17 cellular contexts compared by ENCODE assay signal in the genomic region with DNA sequence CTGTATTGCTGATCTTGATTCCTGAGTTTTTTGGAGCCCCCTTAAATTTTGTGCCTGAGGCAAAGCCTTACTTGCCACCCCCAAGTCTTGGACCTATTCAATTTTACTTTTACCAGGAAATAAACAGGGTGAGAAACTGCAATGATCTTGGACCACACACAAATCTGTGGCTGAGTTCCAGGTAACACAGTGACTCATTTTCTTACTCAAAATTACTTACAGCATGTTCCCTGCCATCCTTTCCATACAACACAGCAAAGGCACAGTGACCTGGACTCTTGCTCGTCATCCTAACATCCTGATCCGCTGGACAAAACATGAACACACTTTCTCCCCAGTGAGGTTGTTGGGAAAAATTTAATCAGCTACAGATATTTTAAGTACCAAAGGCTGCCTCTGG.
DNase-seq lines count a peak whose midpoint lies in the region; ATAC-seq and TF ChIP-seq lines count a peak whose summit lies in the region.
"Had no signal": no experiment of that assay in that cellular context is flagged by ENCODE, and none has a peak within 500 bp of the region (broad histone marks: within the 10 kb centered on the region; RNA-seq: fewer than 3 reads in every experiment).

No MANE protein-coding gene starts in this region.

- intact Hi-C loops in Right ventricle myocardium inferior (cut with DNase I) = no loop called here
- intact Hi-C loops in activated T-helper 1 cell treated with anti-CD3 and anti-CD28 coated beads, Interleukin-12 subunit alpha, Interleukin-12 subunit beta, Interleukin-2, Interleukin-4 antibody, amounts not matched to agents 30 ng/mL and 10 ng/mL and 1 ng/mL, durations not matched to agents 14 hours and 24 hours and 36 hours (cut with micrococcal nuclease) = no loop called here

- no peak for TF ChIP-seq CTCF in cardiac muscle cell (IDR thresholded peaks at IDR 0.05; ENCODE audit: low read depth, low read length)
- no peak for TF ChIP-seq CTCF in fibroblast of pulmonary artery (IDR thresholded peaks at IDR 0.05; ENCODE audit: low read length, missing control alignments)

- H3K4me3 ChIP-seq in cardiac muscle cell (no peak overlapping the region), adipocyte (ENCODE audit: low read length) (no peak overlapping the region), fibroblast of pulmonary artery (replicated peaks; ENCODE audit: low read depth, low read length) (no peak overlapping the region)
- H3K4me3 ChIP-seq: colonic mucosa, neural progenitor cell, smooth muscle cell had no signal

- peak overlapping the region; percentile 41 for H3K27ac ChIP-seq in cardiac muscle cell
- H3K27ac ChIP-seq: colonic mucosa, neural progenitor cell had no signal

- H3K9ac ChIP-seq in adipocyte (ENCODE audit: low read length) = no peak overlapping the region
- H3K9ac ChIP-seq: neural progenitor cell had no signal

- H3K4me3 Mint-ChIP-seq in activated T-helper 1 cell treated with anti-CD3 and anti-CD28 coated beads, Interleukin-12 subunit alpha, Interleukin-12 subunit beta, Interleukin-2, Interleukin-4 antibody, amounts not matched to agents 30 ng/mL and 10 ng/mL and 1 ng/mL, durations not matched to agents 14 hours and 24 hours and 36 hours = no peak overlapping the region
- H3K4me3 Mint-ChIP-seq: activated naive CD4-positive, alpha-beta T cell treated with anti-CD3 and anti-CD28 coated beads, Interleukin-2, amount 50 U/mL, for 24 hours; memory B cell; neural progenitor cell; WTC11 had no signal

- peak in 1 of 2 donors; percentile 59 for DNase-seq in cardiac muscle cell (ENCODE audit: low read depth in 1 of 2, low spot score in 1 of 2)
- no peak for DNase-seq in Right ventricle myocardium inferior (ENCODE audit: missing footprints)
- peak; percentile 18 for DNase-seq in adipocyte (ENCODE audit: low read depth)
- DNase-seq in fibroblast of pulmonary artery (ENCODE audit: low read depth) = peak; percentile 63
- DNase-seq in islet precursor cell = no peak
- no peak for DNase-seq in activated T-helper 1 cell treated with anti-CD3 and anti-CD28 coated beads, Interleukin-12 subunit alpha, Interleukin-12 subunit beta, Interleukin-2, Interleukin-4 antibody, amounts not matched to agents 30 ng/mL and 10 ng/mL and 1 ng/mL, durations not matched to agents 14 hours and 24 hours and 36 hours (ENCODE audit: low spot score)
- DNase-seq: colonic mucosa; foreskin melanocyte; stimulated activated naive CD8-positive, alpha-beta T cell treated with anti-CD3 and anti-CD28 coated beads, Interleukin-15, Interleukin-2, amounts not matched to agents 100 U/mL and 50 U/mL, for 24 hours; SW 1271 had no signal

- no peaks in the 10 kb centered on the region for H3K9me3 ChIP-seq in cardiac muscle cell (ENCODE audit: low read depth)
- H3K9me3 ChIP-seq in adipocyte (ENCODE audit: control insufficient read depth, low read length) = no peaks in the 10 kb centered on the region
- H3K9me3 ChIP-seq: colonic mucosa had no signal

- H3K27ac Mint-ChIP-seq in activated T-helper 1 cell treated with anti-CD3 and anti-CD28 coated beads, Interleukin-12 subunit alpha, Interleukin-12 subunit beta, Interleukin-2, Interleukin-4 antibody, amounts not matched to agents 30 ng/mL and 10 ng/mL and 1 ng/mL, durations not matched to agents 14 hours and 24 hours and 36 hours = no peak overlapping the region
- H3K27ac Mint-ChIP-seq: activated naive CD4-positive, alpha-beta T cell treated with anti-CD3 and anti-CD28 coated beads, Interleukin-2, amount 50 U/mL, for 24 hours; memory B cell; neural progenitor cell; WTC11 had no signal

- H3K4me1 ChIP-seq in cardiac muscle cell (ENCODE audit: low read depth) = peaks cover 6% of the 10 kb centered on the region
- H3K4me1 ChIP-seq in adipocyte (ENCODE audit: control insufficient read depth, insufficient read depth, low read length) = peaks cover 9% of the 10 kb centered on the region
- H3K4me1 ChIP-seq: colonic mucosa, neural progenitor cell had no signal

- peaks cover 6% of the 10 kb centered on the region for H3K36me3 Mint-ChIP-seq in activated T-helper 1 cell treated with anti-CD3 and anti-CD28 coated beads, Interleukin-12 subunit alpha, Interleukin-12 subunit beta, Interleukin-2, Interleukin-4 antibody, amounts not matched to agents 30 ng/mL and 10 ng/mL and 1 ng/mL, durations not matched to agents 14 hours and 24 hours and 36 hours (ENCODE audit: low read depth)

- H3K4me1 Mint-ChIP-seq in activated T-helper 1 cell treated with anti-CD3 and anti-CD28 coated beads, Interleukin-12 subunit alpha, Interleukin-12 subunit beta, Interleukin-2, Interleukin-4 antibody, amounts not matched to agents 30 ng/mL and 10 ng/mL and 1 ng/mL, durations not matched to agents 14 hours and 24 hours and 36 hours (ENCODE audit: low read depth) = peaks cover 18% of the 10 kb centered on the region
- H3K4me1 Mint-ChIP-seq: memory B cell, neural progenitor cell had no signal

- H3K36me3 ChIP-seq in cardiac muscle cell (peaks cover 7% of the 10 kb centered on the region), adipocyte (ENCODE audit: control insufficient read depth, insufficient read depth, low read length, severe bottlenecking) (no peaks in the 10 kb centered on the region)
- H3K36me3 ChIP-seq: colonic mucosa, neural progenitor cell had no signal

- no peaks in the 10 kb centered on the region for H3K27me3 Mint-ChIP-seq in activated T-helper 1 cell treated with anti-CD3 and anti-CD28 coated beads, Interleukin-12 subunit alpha, Interleukin-12 subunit beta, Interleukin-2, Interleukin-4 antibody, amounts not matched to agents 30 ng/mL and 10 ng/mL and 1 ng/mL, durations not matched to agents 14 hours and 24 hours and 36 hours (ENCODE audit: insufficient read depth)
- H3K27me3 Mint-ChIP-seq: activated naive CD4-positive, alpha-beta T cell treated with anti-CD3 and anti-CD28 coated beads, Interleukin-2, amount 50 U/mL, for 24 hours; memory B cell had no signal

- no peak for ATAC-seq in Right ventricle myocardium inferior
- no peak for ATAC-seq in GM21717 (IDR thresholded peaks at IDR 0.05; ENCODE audit: unreplicated experiment)
- ATAC-seq in HG02642 (IDR thresholded peaks at IDR 0.05; ENCODE audit: poor library complexity, unreplicated experiment) = no peak
- ATAC-seq: stimulated activated naive CD8-positive, alpha-beta T cell treated with anti-CD3 and anti-CD28 coated beads, Interleukin-15, Interleukin-2, amounts not matched to agents 100 U/mL and 50 U/mL, for 24 hours; WTC11 had no signal

- H3K27me3 ChIP-seq in cardiac muscle cell = no peaks in the 10 kb centered on the region
- no peaks in the 10 kb centered on the region for H3K27me3 ChIP-seq in adipocyte (replicated peaks; ENCODE audit: control insufficient read depth, insufficient read depth, low read length)
- H3K27me3 ChIP-seq: colonic mucosa, neural progenitor cell had no signal

- no peaks in the 10 kb centered on the region for H3K9me3 Mint-ChIP-seq in activated T-helper 1 cell treated with anti-CD3 and anti-CD28 coated beads, Interleukin-12 subunit alpha, Interleukin-12 subunit beta, Interleukin-2, Interleukin-4 antibody, amounts not matched to agents 30 ng/mL and 10 ng/mL and 1 ng/mL, durations not matched to agents 14 hours and 24 hours and 36 hours
- H3K9me3 Mint-ChIP-seq: activated naive CD4-positive, alpha-beta T cell treated with anti-CD3 and anti-CD28 coated beads, Interleukin-2, amount 50 U/mL, for 24 hours; memory B cell; neural progenitor cell; WTC11 had no signal

Comparison
In these comparisons a context has a peak if more than half of its experiments do, and no peak if none do; other contexts are left out.
1. DNase-seq: peak in adipocyte (single experiment) and fibroblast of pulmonary artery (single experiment); none in Right ventricle myocardium inferior (single experiment), islet precursor cell (single experiment) and activated T-helper 1 cell treated with anti-CD3 and anti-CD28 coated beads, Interleukin-12 subunit alpha, Interleukin-12 subunit beta, Interleukin-2, Interleukin-4 antibody, amounts not matched to agents 30 ng/mL and 10 ng/mL and 1 ng/mL, durations not matched to agents 14 hours and 24 hours and 36 hours (single experiment).